18 cellular contexts compared by ENCODE assay signal in the genomic region with DNA sequence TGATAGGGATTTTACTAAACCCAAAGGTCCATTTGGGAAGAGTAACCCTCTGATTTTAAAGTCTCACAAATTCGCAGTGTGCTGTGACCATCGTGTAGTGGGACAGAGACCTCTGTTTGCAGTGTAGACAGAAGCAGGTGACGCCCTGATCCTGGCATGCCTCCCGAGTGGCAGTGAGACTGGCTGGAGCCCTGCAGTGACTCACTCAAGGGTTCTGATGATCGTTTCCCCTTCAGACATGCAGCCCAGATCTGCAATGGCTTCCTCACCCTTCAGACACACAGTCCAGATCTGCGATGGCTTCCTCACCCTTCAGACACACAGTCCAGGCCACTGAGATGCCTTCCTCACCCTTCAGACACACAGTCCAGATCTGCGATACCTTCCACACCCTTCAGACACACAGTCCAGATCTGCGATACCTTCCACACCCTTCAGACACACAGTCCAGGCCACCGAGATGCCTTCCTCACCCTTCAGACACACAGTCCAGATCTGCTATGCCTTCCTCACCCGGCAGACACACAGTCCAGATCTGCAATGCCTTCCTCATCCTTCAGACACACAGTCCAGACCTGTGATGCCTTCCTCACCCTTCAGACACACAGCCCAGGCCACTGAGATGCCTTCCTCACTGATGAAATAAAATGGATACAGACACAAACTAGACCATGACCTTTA.
DNase-seq lines count a peak whose midpoint lies in the region; ATAC-seq and TF ChIP-seq lines count a peak whose summit lies in the region.
"Had no signal": no experiment of that assay in that cellular context is flagged by ENCODE, and none has a peak within 500 bp of the region (broad histone marks: within the 10 kb centered on the region; RNA-seq: fewer than 3 reads in every experiment).

No MANE protein-coding gene starts in this region.

- DNase-seq in activated naive CD8-positive, alpha-beta T cell treated with anti-CD3 and anti-CD28 coated beads, Interleukin-2, amount 50 U/mL, for 24 hours = no peak
- DNase-seq in dermis blood vessel endothelial cell (peak; percentile 89), lower lobe of right lung (peak; percentile 62), ACHN (no peak), NCI-H1436 treated with DMSO at 0.1 percent for 48 hours (lab: John Stamatoyannopoulos, UW) (no peak)
- no peak for DNase-seq in stimulated activated naive CD8-positive, alpha-beta T cell treated with anti-CD3 and anti-CD28 coated beads, Interleukin-15, Interleukin-2, amounts not matched to agents 100 U/mL and 50 U/mL, for 24 hours
- DNase-seq: activated CD4-positive, alpha-beta T cell treated with anti-CD3 and anti-CD28 coated beads, Interleukin-2, amount 10 ng/mL, durations not matched to agents 7 days and 5 days; cerebellar nuclear complex; DMS153; immature natural killer cell; naive thymus-derived CD8-positive, alpha-beta T cell; NCI-H2081 had no signal

- H3K27me3 Mint-ChIP-seq in activated naive CD8-positive, alpha-beta T cell = no peaks in the 10 kb centered on the region
- H3K27me3 Mint-ChIP-seq in activated naive CD8-positive, alpha-beta T cell treated with anti-CD3 and anti-CD28 coated beads, Interleukin-2, amount 50 U/mL, for 24 hours = no peaks in the 10 kb centered on the region
- H3K27me3 Mint-ChIP-seq: activated CD4-positive, alpha-beta T cell treated with anti-CD3 and anti-CD28 coated beads, Interleukin-2, amount 10 ng/mL, durations not matched to agents 7 days and 5 days; naive thymus-derived CD8-positive, alpha-beta T cell had no signal

- H3K4me1 Mint-ChIP-seq in activated naive CD8-positive, alpha-beta T cell (ENCODE audit: low read depth) = no peaks in the 10 kb centered on the region
- H3K4me1 Mint-ChIP-seq in activated naive CD8-positive, alpha-beta T cell treated with anti-CD3 and anti-CD28 coated beads, Interleukin-2, amount 50 U/mL, for 24 hours = no peaks in the 10 kb centered on the region
- H3K4me1 Mint-ChIP-seq: activated CD4-positive, alpha-beta T cell treated with anti-CD3 and anti-CD28 coated beads, Interleukin-2, amount 10 ng/mL, durations not matched to agents 7 days and 5 days; immature natural killer cell; naive thymus-derived CD8-positive, alpha-beta T cell had no signal

- no peak overlapping the region for H3K4me3 Mint-ChIP-seq in activated naive CD8-positive, alpha-beta T cell
- no peak overlapping the region for H3K4me3 Mint-ChIP-seq in activated naive CD8-positive, alpha-beta T cell treated with anti-CD3 and anti-CD28 coated beads, Interleukin-2, amount 50 U/mL, for 24 hours
- H3K4me3 Mint-ChIP-seq: activated CD4-positive, alpha-beta T cell treated with anti-CD3 and anti-CD28 coated beads, Interleukin-2, amount 10 ng/mL, durations not matched to agents 7 days and 5 days; immature natural killer cell; naive thymus-derived CD8-positive, alpha-beta T cell had no signal

- H3K27ac ChIP-seq in lower lobe of right lung = no peak overlapping the region
- H3K27ac ChIP-seq: esophagus muscularis mucosa, tibial nerve had no signal

- H3K9me3 Mint-ChIP-seq in activated naive CD8-positive, alpha-beta T cell (ENCODE audit: low read depth) = no peaks in the 10 kb centered on the region
- H3K9me3 Mint-ChIP-seq in activated naive CD8-positive, alpha-beta T cell treated with anti-CD3 and anti-CD28 coated beads, Interleukin-2, amount 50 U/mL, for 24 hours = peaks cover 4% of the 10 kb centered on the region
- H3K9me3 Mint-ChIP-seq: activated CD4-positive, alpha-beta T cell treated with anti-CD3 and anti-CD28 coated beads, Interleukin-2, amount 10 ng/mL, durations not matched to agents 7 days and 5 days; immature natural killer cell had no signal

- H3K36me3 Mint-ChIP-seq in activated naive CD8-positive, alpha-beta T cell = peaks cover 30% of the 10 kb centered on the region
- peaks cover 42% of the 10 kb centered on the region for H3K36me3 Mint-ChIP-seq in activated naive CD8-positive, alpha-beta T cell treated with anti-CD3 and anti-CD28 coated beads, Interleukin-2, amount 50 U/mL, for 24 hours (ENCODE audit: low read depth)

- intact Hi-C loops in lower lobe of right lung (cut with DNase I) = no loop called here

- H3K27ac Mint-ChIP-seq in activated naive CD8-positive, alpha-beta T cell = peak overlapping the region; percentile 56
- H3K27ac Mint-ChIP-seq in activated naive CD8-positive, alpha-beta T cell treated with anti-CD3 and anti-CD28 coated beads, Interleukin-2, amount 50 U/mL, for 24 hours = no peak overlapping the region
- H3K27ac Mint-ChIP-seq: activated CD4-positive, alpha-beta T cell treated with anti-CD3 and anti-CD28 coated beads, Interleukin-2, amount 10 ng/mL, durations not matched to agents 7 days and 5 days; activated T-helper 2 cell treated with anti-CD3 and anti-CD28 coated beads, Interferon-gamma antibody, Interleukin-2, Interleukin-4, amounts not matched to agents 10 μg/mL and 5 μg/mL and 100 μg/mL, durations not matched to agents 14 hours and 24 hours and 36 hours; immature natural killer cell; naive thymus-derived CD8-positive, alpha-beta T cell had no signal

- H3K4me1 ChIP-seq in lower lobe of right lung = no peaks in the 10 kb centered on the region
- H3K4me1 ChIP-seq: esophagus muscularis mucosa, tibial nerve had no signal

- H3K36me3 ChIP-seq in lower lobe of right lung = peaks cover 92% of the 10 kb centered on the region

- no peak overlapping the region for H3K4me3 ChIP-seq in lower lobe of right lung
- H3K4me3 ChIP-seq: esophagus muscularis mucosa, K562, tibial nerve had no signal

- H3K27me3 ChIP-seq in lower lobe of right lung (ENCODE audit: low read depth) = no peaks in the 10 kb centered on the region
- H3K27me3 ChIP-seq: esophagus muscularis mucosa, tibial nerve had no signal

- H3K9me3 ChIP-seq in lower lobe of right lung = no peaks in the 10 kb centered on the region
- H3K9me3 ChIP-seq: esophagus muscularis mucosa had no signal

- TF ChIP-seq CTCF in lower lobe of right lung (IDR thresholded peaks at IDR 0.05) = no peak

- no peak for ATAC-seq in activated naive CD8-positive, alpha-beta T cell treated with anti-CD3 and anti-CD28 coated beads, Interleukin-2, amount 50 U/mL, for 24 hours
- ATAC-seq in lower lobe of right lung (peak; percentile 76 to 86), HG02938 (IDR thresholded peaks at IDR 0.05; ENCODE audit: unreplicated experiment) (no peak)
- no peak for ATAC-seq in stimulated activated naive CD8-positive, alpha-beta T cell treated with anti-CD3 and anti-CD28 coated beads, Interleukin-15, Interleukin-2, amounts not matched to agents 100 U/mL and 50 U/mL, for 24 hours
- ATAC-seq: K562; naive thymus-derived CD8-positive, alpha-beta T cell had no signal

- in situ Hi-C loops in ACHN (cut with HindIII; ENCODE audit: low pct_ligation_motif_present, low pct_unique_long_range_greater_than_20kb, low sequenced_read_pairs) = no loop called here

Comparison
In these comparisons a context has a peak if more than half of its experiments do, and no peak if none do; other contexts are left out.
1. ATAC-seq: peak in lower lobe of right lung (2 of 2); none in activated naive CD8-positive, alpha-beta T cell treated with anti-CD3 and anti-CD28 coated beads, Interleukin-2, amount 50 U/mL, for 24 hours (single experiment), stimulated activated naive CD8-positive, alpha-beta T cell treated with anti-CD3 and anti-CD28 coated beads, Interleukin-15, Interleukin-2, amounts not matched to agents 100 U/mL and 50 U/mL, for 24 hours (single experiment) and HG02938 (single experiment).
2. DNase-seq: peak in dermis blood vessel endothelial cell (single experiment) and lower lobe of right lung (single experiment); none in activated naive CD8-positive, alpha-beta T cell treated with anti-CD3 and anti-CD28 coated beads, Interleukin-2, amount 50 U/mL, for 24 hours (single experiment), stimulated activated naive CD8-positive, alpha-beta T cell treated with anti-CD3 and anti-CD28 coated beads, Interleukin-15, Interleukin-2, amounts not matched to agents 100 U/mL and 50 U/mL, for 24 hours (single experiment), ACHN (single experiment) and NCI-H1436 treated with DMSO at 0.1 percent for 48 hours (single experiment).